In the genomic region with DNA sequence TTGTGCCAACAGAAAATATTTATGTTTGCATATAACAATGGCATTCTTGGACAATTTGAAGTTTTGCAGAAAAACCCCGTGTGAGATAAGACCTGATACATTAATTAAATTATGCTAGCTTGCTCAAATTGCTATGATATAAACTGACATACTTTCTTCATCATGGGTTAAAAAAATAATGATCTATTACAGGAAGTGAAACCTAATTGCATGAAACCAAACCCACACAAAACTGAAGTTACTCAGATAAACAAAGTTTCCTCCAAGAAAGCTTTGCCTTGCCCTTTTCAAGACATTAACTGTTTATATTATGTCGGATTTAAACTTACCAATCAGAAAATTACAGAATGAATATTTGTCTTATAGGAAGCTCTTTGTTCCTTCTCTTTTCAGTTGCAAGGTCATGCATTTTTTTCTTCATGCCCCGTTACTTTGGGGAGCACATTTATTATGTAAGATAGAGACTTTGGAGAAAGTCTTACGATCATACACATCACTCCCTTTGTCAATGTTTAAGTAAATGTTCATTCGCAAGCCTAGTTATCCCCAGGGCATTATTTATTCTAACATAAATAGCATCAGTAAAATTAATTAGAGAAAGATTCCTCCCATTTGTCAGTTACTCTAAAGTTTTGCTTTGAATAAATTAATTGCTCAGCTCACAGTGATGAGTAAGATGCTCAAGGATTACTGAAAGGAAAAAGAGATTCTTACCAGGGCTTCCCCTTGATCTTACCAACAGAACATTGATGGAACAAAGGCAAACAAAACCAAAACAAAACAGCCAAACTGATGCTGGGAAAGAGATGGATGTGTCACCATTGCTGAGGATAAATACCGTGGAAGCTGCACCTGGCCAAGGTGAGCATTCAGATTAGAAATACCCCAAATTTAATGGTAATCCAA, we compare ENCODE assay signal across 11 cellular contexts. TPM values are rescaled to one million over a fixed set of nuclear protein-coding genes. Genes with fewer than 3 reads are reported as not detected.
A peak's percentile ranks its signal among the peaks of the same experiment; 100 is the strongest.
DNase-seq lines count a peak whose midpoint lies in the region; ATAC-seq lines count a peak whose summit lies in the region.
"Had no signal": no experiment of that assay in that cellular context is flagged by ENCODE, and none has a peak within 500 bp of the region (broad histone marks: within the 10 kb centered on the region; RNA-seq: fewer than 3 reads in every experiment).

No MANE protein-coding gene starts in this region.

- peaks cover 0 to 4% of the 10 kb centered on the region in 2 donors for H3K4me1 ChIP-seq in naive thymus-derived CD4-positive, alpha-beta T cell (ENCODE audit: control insufficient read depth in 2 of 2, insufficient read depth in 2 of 2, low read length in 2 of 2)
- H3K4me1 ChIP-seq: SJCRH30 had no signal

- ATAC-seq in GM18517 (IDR thresholded peaks at IDR 0.05; ENCODE audit: unreplicated experiment) (peak; percentile 93), GM21367 (IDR thresholded peaks at IDR 0.05; ENCODE audit: unreplicated experiment) (peak; percentile 85), HG03139 (IDR thresholded peaks at IDR 0.05; ENCODE audit: unreplicated experiment) (peak; percentile 94)
- ATAC-seq in activated T-helper 17 cell treated with anti-CD3 and anti-CD28 coated beads, Interleukin-2, amount 50 U/mL, for 72 hours (replicated peaks), result peak; percentile 90
- no peak for ATAC-seq in naive thymus-derived CD4-positive, alpha-beta T cell

- H3K4me1 Mint-ChIP-seq in activated T-helper 17 cell treated with anti-CD3 and anti-CD28 coated beads, Interleukin-2, amount 50 U/mL, for 72 hours, result peaks cover 14% of the 10 kb centered on the region
- peaks cover 0 to 13% (median 0%) of the 10 kb centered on the region in 7 donors for H3K4me1 Mint-ChIP-seq in naive thymus-derived CD4-positive, alpha-beta T cell

- CTCF ChIA-PET in naive thymus-derived CD4-positive, alpha-beta T cell (lab: Charles Lee), result no interaction called here

- no peaks in the 10 kb centered on the region for H3K9me3 Mint-ChIP-seq in activated T-helper 17 cell treated with anti-CD3 and anti-CD28 coated beads, Interleukin-2, amount 50 U/mL, for 72 hours
- peaks cover 0 to 15% (median 2%) of the 10 kb centered on the region in 11 donors for H3K9me3 Mint-ChIP-seq in naive thymus-derived CD4-positive, alpha-beta T cell

- no peak overlapping the region for H3K4me3 ChIP-seq in naive thymus-derived CD4-positive, alpha-beta T cell (ENCODE audit: low read length)
- H3K4me3 ChIP-seq: SJCRH30 had no signal

- H3K4me3 Mint-ChIP-seq in activated T-helper 17 cell treated with anti-CD3 and anti-CD28 coated beads, Interleukin-2, amount 50 U/mL, for 72 hours, result peak overlapping the region; percentile 67
- H3K4me3 Mint-ChIP-seq in naive thymus-derived CD4-positive, alpha-beta T cell, result peak overlapping the region in 1 of 10 donors; percentile 3

- no peak overlapping the region for H3K27ac ChIP-seq in naive thymus-derived CD4-positive, alpha-beta T cell (ENCODE audit: low read depth, low read length)
- H3K27ac ChIP-seq: SJCRH30 had no signal

- H3K36me3 Mint-ChIP-seq in activated T-helper 17 cell treated with anti-CD3 and anti-CD28 coated beads, Interleukin-2, amount 50 U/mL, for 72 hours (ENCODE audit: low read depth), result no peaks in the 10 kb centered on the region
- peaks cover 0 to 21% (median 3%) of the 10 kb centered on the region in 5 donors for H3K36me3 Mint-ChIP-seq in naive thymus-derived CD4-positive, alpha-beta T cell

- H3K27me3 ChIP-seq in naive thymus-derived CD4-positive, alpha-beta T cell (ENCODE audit: control insufficient read depth in 2 of 2, insufficient read depth in 2 of 2, low read length in 2 of 2), result no peaks in the 10 kb centered on the region
- H3K27me3 ChIP-seq: SJCRH30 had no signal

- no peaks in the 10 kb centered on the region for H3K9me3 ChIP-seq in naive thymus-derived CD4-positive, alpha-beta T cell (ENCODE audit: control insufficient read depth in 2 of 3, low read length in 3 of 3)

- no peaks in the 10 kb centered on the region for H3K36me3 ChIP-seq in naive thymus-derived CD4-positive, alpha-beta T cell (ENCODE audit: control insufficient read depth in 2 of 3, insufficient read depth in 3 of 3, low read length in 3 of 3)
- H3K36me3 ChIP-seq: SJCRH30 had no signal

- POLR2A ChIA-PET in naive thymus-derived CD4-positive, alpha-beta T cell (lab: Charles Lee), result interaction anchor here (0.8 kb wide), 1 partner anchor 46 kb away, joined by 3 read pairs; no protein-coding TSS in a partner anchor

- intact Hi-C loops in naive thymus-derived CD4-positive, alpha-beta T cell (cut with micrococcal nuclease), result no loop called here

- peak overlapping the region; percentile 58 for H3K27ac Mint-ChIP-seq in activated T-helper 17 cell treated with anti-CD3 and anti-CD28 coated beads, Interleukin-2, amount 50 U/mL, for 72 hours
- no peak overlapping the region for H3K27ac Mint-ChIP-seq in naive thymus-derived CD4-positive, alpha-beta T cell

- DNase-seq in NCI-H1436 treated with DMSO at 0.1 percent for 48 hours (lab: John Stamatoyannopoulos, UW) (no peak), Kasumi-1 (lab: John Stamatoyannopoulos, UW) (no peak), HuH-7.5 (ENCODE audit: low spot score) (no peak)
- no peak for DNase-seq in naive thymus-derived CD4-positive, alpha-beta T cell
- DNase-seq: Karpas-422, SJCRH30 had no signal

- H3K27me3 Mint-ChIP-seq in activated T-helper 17 cell treated with anti-CD3 and anti-CD28 coated beads, Interleukin-2, amount 50 U/mL, for 72 hours, result no peaks in the 10 kb centered on the region
- H3K27me3 Mint-ChIP-seq in naive thymus-derived CD4-positive, alpha-beta T cell, result peaks cover 0 to 7% (median under 1%) of the 10 kb centered on the region in 5 donors

RNA-seq across cellular contexts. Expression of a gene that starts 14.7 kb away (rescaled TPM):
- total RNA-seq in activated T-helper 17 cell treated with anti-CD3 and anti-CD28 coated beads, Interleukin-2, amount 50 U/mL, for 72 hours, result not detected
- total RNA-seq in naive thymus-derived CD4-positive, alpha-beta T cell, result not detected
- polyA plus RNA-seq in naive thymus-derived CD4-positive, alpha-beta T cell, result not detected
- total RNA-seq: fibroblast of lung, SJCRH30 had no signal
- polyA plus RNA-seq: fibroblast of lung had no signal
